15 cellular contexts compared by ENCODE assay signal in genomic region chr3:64152100-64152499, GRCh38.
DNase-seq lines count a peak whose midpoint lies in the region; ATAC-seq and TF ChIP-seq lines count a peak whose summit lies in the region.
"Had no signal": no experiment of that assay in that cellular context is flagged by ENCODE, and none has a peak within 500 bp of the region (broad histone marks: within the 10 kb centered on the region; RNA-seq: fewer than 3 reads in every experiment).

No MANE protein-coding gene starts in this region.

- H3K36me3 Mint-ChIP-seq in Caco-2 (ENCODE audit: insufficient read depth, unreplicated experiment), result peaks cover under 1% of the 10 kb centered on the region
- H3K36me3 Mint-ChIP-seq: CD8-positive, alpha-beta memory T cell had no signal

- H3K4me1 ChIP-seq in Caco-2, result peaks cover 8% of the 10 kb centered on the region
- H3K4me1 ChIP-seq in prostate gland (replicated peaks), result peaks cover 20% of the 10 kb centered on the region

- peaks cover under 1% of the 10 kb centered on the region for H3K4me1 Mint-ChIP-seq in Caco-2 (ENCODE audit: low read depth, unreplicated experiment)
- H3K4me1 Mint-ChIP-seq: CD8-positive, alpha-beta memory T cell had no signal

- H3K36me3 ChIP-seq in Caco-2 (ENCODE audit: control insufficient read depth, insufficient read depth, low read length) (no peaks in the 10 kb centered on the region), prostate gland (no peaks in the 10 kb centered on the region)
- H3K36me3 ChIP-seq: gastrocnemius medialis had no signal

- no peak for ATAC-seq in HG02642 (IDR thresholded peaks at IDR 0.05; ENCODE audit: poor library complexity, unreplicated experiment)
- no peak for ATAC-seq in HG02759 (IDR thresholded peaks at IDR 0.05; ENCODE audit: unreplicated experiment)
- ATAC-seq: gastrocnemius medialis had no signal

- peak overlapping the region; percentile 53 for H3K27ac Mint-ChIP-seq in Caco-2 (ENCODE audit: unreplicated experiment)
- H3K27ac Mint-ChIP-seq: CD8-positive, alpha-beta memory T cell had no signal

- CTCF ChIA-PET in Caco-2 (lab: Charles Lee), result no interaction called here

- BruUV-seq in Caco-2 (replicated peaks; lab: Mats Ljungman, UMichigan), result no TSS peak

- intact Hi-C loops in Caco-2 (cut with micrococcal nuclease; ENCODE audit: unreplicated experiment) (no loop called here), prostate gland (cut with DNase I) (no loop called here)

- no peak for DNase-seq in Caco-2
- peak; percentile 73 for DNase-seq in fibroblast of the conjunctiva (ENCODE audit: low read depth)
- DNase-seq in prostate gland (ENCODE audit: low spot score), result peak; percentile 30
- no peak for DNase-seq in NCI-H2107 treated with DMSO at 0.1 percent for 48 hours (lab: John Stamatoyannopoulos, UW; ENCODE audit: unreplicated experiment)
- DNase-seq in kidney glomerular epithelial cell (lab: John Stamatoyannopoulos, UW), result no peak
- DNase-seq: CD8-positive, alpha-beta memory T cell; mesendoderm; NCI-H187; OCI-M1; stimulated activated CD4-positive, alpha-beta T cell treated with anti-CD3 and anti-CD28 coated beads, Interleukin-12 subunit alpha, Interleukin-12 subunit beta, amount 100 ng/mL, for 4 hours had no signal

- POLR2A ChIA-PET in Caco-2 (lab: Charles Lee), result no interaction called here

- no peaks in the 10 kb centered on the region for H3K27me3 ChIP-seq in Caco-2 (replicated peaks; ENCODE audit: control insufficient read depth, insufficient read depth, low read length)
- no peaks in the 10 kb centered on the region for H3K27me3 ChIP-seq in prostate gland (replicated peaks; ENCODE audit: insufficient read depth)
- H3K27me3 ChIP-seq: ascending aorta, gastrocnemius medialis had no signal

- no peak for TF ChIP-seq CTCF in Caco-2 (IDR thresholded peaks at IDR 0.05; ENCODE audit: insufficient read depth in 1 of 2, low read depth in 1 of 2, low read length in 1 of 2, severe bottlenecking in 1 of 2, unreplicated experiment in 1 of 2)
- no peak for TF ChIP-seq CTCF in VCaP (conservative IDR thresholded peaks at IDR 0.05)
- no peak for TF ChIP-seq CTCF in prostate gland (IDR thresholded peaks at IDR 0.05)

- no peaks in the 10 kb centered on the region for H3K9me3 Mint-ChIP-seq in Caco-2 (ENCODE audit: unreplicated experiment)

- H3K27ac ChIP-seq in VCaP, result peak overlapping the region; percentile 81; the same call in 1 of the 2 replicates
- peak overlapping the region; percentile 72 to 79 for H3K27ac ChIP-seq in prostate gland
- H3K27ac ChIP-seq: gastrocnemius medialis had no signal

- 48% methylated on average over 2 of the region's 2 CpGs for WGBS in prostate gland

- no peaks in the 10 kb centered on the region for H3K27me3 Mint-ChIP-seq in Caco-2 (ENCODE audit: insufficient read depth, unreplicated experiment)

- H3K9me3 ChIP-seq in Caco-2 (no peaks in the 10 kb centered on the region), prostate gland (no peaks in the 10 kb centered on the region)
- H3K9me3 ChIP-seq: ascending aorta, gastrocnemius medialis had no signal

- H3K4me3 Mint-ChIP-seq in Caco-2 (ENCODE audit: unreplicated experiment), result no peak overlapping the region
- H3K4me3 Mint-ChIP-seq: CD8-positive, alpha-beta memory T cell had no signal

- no peak overlapping the region for H3K4me3 ChIP-seq in Caco-2 (ENCODE audit: low read depth, low read length)
- no peak overlapping the region for H3K4me3 ChIP-seq in prostate gland
- H3K4me3 ChIP-seq: ascending aorta, gastrocnemius medialis had no signal

- TF ChIP-seq POLR2A in prostate gland (IDR thresholded peaks at IDR 0.05), result no peak

Comparison
In these comparisons a context has a peak if more than half of its experiments do, and no peak if none do; other contexts are left out.
1. DNase-seq: peak in fibroblast of the conjunctiva (single experiment) and prostate gland (single experiment); none in Caco-2 (0 of 2), NCI-H2107 treated with DMSO at 0.1 percent for 48 hours (single experiment) and kidney glomerular epithelial cell (single experiment).